Comparison of ENCODE assay signal across 8 cellular contexts in genomic region chr17:14300628-14301278, GRCh38. TPM values are rescaled to one million over a fixed set of nuclear protein-coding genes. Genes with fewer than 3 reads are reported as not detected.
DNase-seq lines count a peak whose midpoint lies in the region; ATAC-seq and TF ChIP-seq lines count a peak whose summit lies in the region.

HS3ST3B1 (plus strand) TSS chr17:14301081; CDS start chr17:14301519, 438 bp downstream.

- POLR2A ChIA-PET in BJ (lab: Charles Lee) = interaction anchor here (0.5 to 0.9 kb wide), 4 partner anchors 8 to 707 kb away, joined by 3 to 7 read pairs (median 4); no protein-coding TSS in a partner anchor

- CTCF ChIA-PET in BJ (lab: Yijun Ruan, JAX) = interaction anchor here (0.6 to 4.0 kb wide), 15 partner anchors 41 to 1186 kb away, joined by 3 to 15 read pairs (median 3); no protein-coding TSS in a partner anchor

- H3K9me3 ChIP-seq in effector memory CD4-positive, alpha-beta T cell (ENCODE audit: control insufficient read depth, low read length) = no peaks in the 10 kb centered on the region
- peaks cover 0 to 13% of the 10 kb centered on the region in 2 donors for H3K9me3 ChIP-seq in lung (ENCODE audit: control insufficient read depth in 2 of 2, insufficient read depth in 1 of 2, low read length in 1 of 2)

- H3K27me3 ChIP-seq in BJ (ENCODE audit: control insufficient read depth, insufficient read depth, low read length) (no peaks in the 10 kb centered on the region), lung (ENCODE audit: control insufficient read depth, insufficient read depth) (no peaks in the 10 kb centered on the region)
- H3K27me3 ChIP-seq in effector memory CD4-positive, alpha-beta T cell (replicated peaks; ENCODE audit: control insufficient read depth, insufficient read depth, low read length, poor library complexity, severe bottlenecking) = peaks cover 23% of the 10 kb centered on the region

- peak; percentile 64 for ATAC-seq in GM19328 (IDR thresholded peaks at IDR 0.05; ENCODE audit: unreplicated experiment)
- peak; percentile 85 for ATAC-seq in HG03460 (IDR thresholded peaks at IDR 0.05; ENCODE audit: unreplicated experiment)
- peak; percentile 92 for ATAC-seq in lung (ENCODE audit: insufficient read depth, low FRiP score)

- H3K27ac ChIP-seq in effector memory CD4-positive, alpha-beta T cell (ENCODE audit: insufficient read depth, low read length, poor library complexity, severe bottlenecking) = peak within 1 kb of the TSS; percentile 72
- peak within 1 kb of the TSS; percentile 21 to 79 for H3K27ac ChIP-seq in lung (ENCODE audit: low read depth in 1 of 2, low read length in 1 of 2)

- peaks cover 59% of the 10 kb centered on the region for H3K4me1 ChIP-seq in effector memory CD4-positive, alpha-beta T cell (ENCODE audit: control insufficient read depth, insufficient read depth, low read length, poor library complexity, severe bottlenecking)
- peaks cover 0 to 39% of the 10 kb centered on the region in 2 donors for H3K4me1 ChIP-seq in lung (ENCODE audit: control insufficient read depth in 2 of 2, insufficient read depth in 2 of 2, low read length in 2 of 2)

- TF ChIP-seq CTCF in BJ (IDR thresholded peaks at IDR 0.05; ENCODE audit: insufficient read depth, low read depth, low read length) (peak; percentile 22; the same call in 1 of the 2 replicates), lung (IDR thresholded peaks at IDR 0.05; ENCODE audit: control extremely low read depth, extremely low read depth) (no peak)

- H3K36me3 ChIP-seq in BJ (ENCODE audit: control insufficient read depth, insufficient read depth, low read length) (no peaks in the 10 kb centered on the region), lung (ENCODE audit: control insufficient read depth in 2 of 2, insufficient read depth in 2 of 2, low read length in 2 of 2) (no peaks in the 10 kb centered on the region)
- H3K36me3 ChIP-seq in effector memory CD4-positive, alpha-beta T cell (ENCODE audit: control insufficient read depth, insufficient read depth, low read length) = no peaks in the 10 kb centered on the region

- 0 to 1% methylated on average over 47 to 48 of the region's 48 CpGs for WGBS in lung, 2 donors

- H3K4me3 ChIP-seq in BJ (ENCODE audit: low read depth, low read length) = peak within 1 kb of the TSS; percentile 64
- peak within 1 kb of the TSS; percentile 82 for H3K4me3 ChIP-seq in effector memory CD4-positive, alpha-beta T cell (ENCODE audit: insufficient read depth, low read depth, low read length, poor library complexity, severe bottlenecking)
- H3K4me3 ChIP-seq in lung = peak within 1 kb of the TSS; percentile 27

- peak; percentile 98 for DNase-seq in BJ (ENCODE audit: low read depth)
- peak; percentile 99 for DNase-seq in NCI-H82 treated with DMSO at 0.1 percent for 48 hours (lab: John Stamatoyannopoulos, UW; ENCODE audit: unreplicated experiment)
- peak; percentile 97 to 99 for DNase-seq in activated CD8-positive, alpha-beta memory T cell treated with anti-CD3 and anti-CD28 coated beads for 1 hour (ENCODE audit: extremely low read depth in 1 of 2, low read depth in 1 of 2)
- peak; percentile 98 to 99 (median 99) for DNase-seq in effector memory CD4-positive, alpha-beta T cell
- peak; percentile 99 for DNase-seq in lung (ENCODE audit: low spot score)
- DNase-seq in stimulated activated CD4-positive, alpha-beta T cell treated with anti-CD3 and anti-CD28 coated beads, TNF-alpha, amount 100 ng/mL, for 1 hour (ENCODE audit: low read depth in 3 of 3, low spot score in 1 of 3) = peak; percentile 96 to 98 (median 97)

RNA-seq across cellular contexts. Expression of gene HS3ST3B1, which starts in this region (rescaled TPM):
- polyA plus RNA-seq in BJ (2011; rRNA removed) (3.4 and 4.5 TPM in 2 replicates), lung (10 to 100 TPM in 1 of 2 donors, under 1 TPM in 1; 0.87 to 14.6 TPM)
- 9.0 and 10.0 TPM in 2 replicates for polyA minus RNA-seq in BJ (2011; rRNA and poly(A)+ RNA removed)
- 1 to 10 TPM; 4.1 to 6.5 TPM for total RNA-seq in lung

Comparison
In these comparisons a context has a peak if more than half of its experiments do, and no peak if none do; other contexts are left out.
1. Peak in every context shown above with its lines: DNase-seq, ATAC-seq, H3K4me3 ChIP-seq and H3K27ac ChIP-seq.
2. H3K4me3 ChIP-seq: peak in every context shown above with its lines; median percentile 82 in effector memory CD4-positive, alpha-beta T cell; 64 in BJ; 27 in lung.